17 cellular contexts compared by ENCODE assay signal in the genomic region with DNA sequence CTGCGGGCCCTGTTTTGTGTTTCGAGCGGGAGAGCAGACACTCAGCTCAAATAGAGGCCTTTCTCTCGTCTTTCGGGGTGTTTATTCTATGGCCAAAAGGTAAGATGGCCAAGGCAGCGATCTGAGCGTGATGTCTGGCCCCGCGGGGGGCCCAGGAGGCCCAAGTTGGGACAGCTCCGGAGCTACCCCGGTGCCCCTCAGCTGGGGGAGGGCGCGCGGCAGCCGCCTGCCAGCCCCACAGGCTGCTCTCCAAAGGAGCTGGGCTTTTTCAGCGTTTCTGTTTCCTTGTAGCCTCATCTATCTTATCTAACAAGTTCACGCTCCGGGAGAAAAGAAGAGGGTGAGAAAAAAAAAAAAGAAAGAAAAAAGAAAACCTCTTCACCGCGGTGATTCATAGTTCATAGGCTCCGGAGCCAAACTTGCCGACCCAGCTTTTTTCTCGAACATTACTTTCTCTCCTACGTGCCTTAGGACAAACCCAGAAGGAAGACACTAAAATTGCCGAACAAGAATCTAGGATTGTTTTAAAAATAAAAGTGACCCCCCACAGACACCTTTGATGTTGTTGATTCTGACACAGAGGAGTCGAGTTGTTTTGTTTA. TPM values are rescaled to one million over a fixed set of nuclear protein-coding genes. Genes with fewer than 3 reads are reported as not detected.
A peak's percentile ranks its signal among the peaks of the same experiment; 100 is the strongest.
DNase-seq lines count a peak whose midpoint lies in the region; ATAC-seq, FAIRE-seq and TF ChIP-seq lines count a peak whose summit lies in the region.
"Had no signal": no experiment of that assay in that cellular context is flagged by ENCODE, and none has a peak within 500 bp of the region (broad histone marks: within the 10 kb centered on the region; RNA-seq: fewer than 3 reads in every experiment).

No MANE protein-coding gene starts in this region.

- H3K4me2 ChIP-seq in H1 (ENCODE audit: insufficient read depth in 1 of 2, low read depth in 2 of 2, low read length in 2 of 2) = peak overlapping the region; percentile 58 to 66
- peak overlapping the region; percentile 97 for H3K4me2 ChIP-seq in neural cell (ENCODE audit: low read length)

- ATAC-seq in GM19328 (IDR thresholded peaks at IDR 0.05; ENCODE audit: unreplicated experiment) = no peak
- ATAC-seq: esophagus mucosa; naive thymus-derived CD8-positive, alpha-beta T cell had no signal

- H3K9me3 ChIP-seq in AG04450 (ENCODE audit: control insufficient read depth, insufficient read depth, low read length) (peaks cover 3% of the 10 kb centered on the region; the same call in 1 of the 2 replicates), HUES6 (ENCODE audit: control insufficient read depth, insufficient read depth, low read depth, low read length) (no peaks in the 10 kb centered on the region), H1 (ENCODE audit: insufficient read depth in 2 of 2, low read depth in 1 of 2, low read length in 1 of 2) (no peaks in the 10 kb centered on the region; a peak in 1 of 4 replicates), neural cell (ENCODE audit: low read length) (no peaks in the 10 kb centered on the region)
- H3K9me3 ChIP-seq: vagina had no signal

- no peak overlapping the region for H3K4ac ChIP-seq in H1 (replicated peaks; ENCODE audit: insufficient read length, low read depth, low read length)

- H4K8ac ChIP-seq in H1 (ENCODE audit: extremely low read depth, insufficient read depth, low read length) = no peak overlapping the region

- no peak for TF ChIP-seq POLR2A in H1 (IDR thresholded peaks at IDR 0.05; ENCODE audit: control extremely low read depth in 1 of 2, low read depth in 2 of 2, low read length in 2 of 2)

- no peaks in the 10 kb centered on the region for H3K79me1 ChIP-seq in H1 (ENCODE audit: low read depth, low read length)

- H3K4me1 Mint-ChIP-seq in immature natural killer cell = peaks cover 0 to 2% of the 10 kb centered on the region in 2 donors
- H3K4me1 Mint-ChIP-seq: activated CD4-positive, alpha-beta T cell treated with anti-CD3 and anti-CD28 coated beads, Interleukin-2, amount 10 ng/mL, durations not matched to agents 24 days and 14 days had no signal

- 2% methylated on average over 26 of the region's 26 CpGs; no CpG with 5 or more reads in 1 of the 2 experiments for WGBS in H1 (ENCODE audit: extremely low coverage in 1 of 2, insufficient coverage in 1 of 2, insufficient read length in 1 of 2, insufficient replicate concordance in 2 of 2, low coverage in 1 of 2, low lambda C conversion rate in 2 of 2, missing lambda C conversion rate in 1 of 2), 2 experiments

- FAIRE-seq in H1 (lab: Jason Lieb, UNC) = no peak
- FAIRE-seq: GM18507 had no signal

- TF ChIP-seq CTCF in AG04450 (IDR thresholded peaks at IDR 0.05; ENCODE audit: low read depth, low read length) (no peak), H1 (IDR thresholded peaks at IDR 0.05; ENCODE audit: control extremely low read depth in 1 of 3, insufficient read depth in 1 of 3, low read depth in 1 of 3, low read length in 3 of 3) (no peak), neural cell (IDR thresholded peaks at IDR 0.05; ENCODE audit: poor library complexity, severe bottlenecking) (no peak)

- H3K4me1 ChIP-seq in HUES6 (ENCODE audit: control insufficient read depth, insufficient read depth, low read length) (peaks cover 39% of the 10 kb centered on the region), H1 (replicated peaks in 1 of 4; ENCODE audit: control insufficient read depth in 3 of 4, insufficient read depth in 4 of 4, low read length in 3 of 4) (peaks cover 0 to 10% (median 6%) of the 10 kb centered on the region in 4 experiments; a peak in 5 of 7 replicates)

- H3K23me2 ChIP-seq in H1 (ENCODE audit: low read depth, low read length) = no peaks in the 10 kb centered on the region

- TF ChIP-seq EP300 in H1 (IDR thresholded peaks at IDR 0.05; ENCODE audit: borderline replicate concordance in 1 of 2, low read depth in 2 of 2, low read length in 2 of 2) (no peak), neural cell (conservative IDR thresholded peaks at IDR 0.05; ENCODE audit: poor library complexity, severe bottlenecking) (no peak)

- H3K9ac ChIP-seq in HUES6 (ENCODE audit: low read length) (no peak overlapping the region), H1 (replicated peaks in 1 of 4; ENCODE audit: extremely low read depth in 1 of 4, low read depth in 3 of 4, low read length in 3 of 4) (no peak overlapping the region), neural cell (ENCODE audit: low read length) (peak overlapping the region; percentile 91)

- peaks cover 25 to 29% (median 28%) of the 10 kb centered on the region in 3 donors for H3K27me3 Mint-ChIP-seq in immature natural killer cell (ENCODE audit: low read depth in 3 of 3)

- H3K56ac ChIP-seq in H1 (replicated peaks; ENCODE audit: insufficient read length, low read depth, low read length) = no peak overlapping the region

- no peaks in the 10 kb centered on the region for H3K9me2 ChIP-seq in neural cell (ENCODE audit: insufficient read depth, low read length)

- no peak overlapping the region for H2AK5ac ChIP-seq in H1 (ENCODE audit: low read depth, low read length)

- H3K27ac Mint-ChIP-seq in immature natural killer cell = no peak overlapping the region

- H2AFZ ChIP-seq in H1 (ENCODE audit: low read length) = no peak overlapping the region
- H2AFZ ChIP-seq in neural cell (ENCODE audit: low read depth, low read length) = no peak overlapping the region

- CTCF ChIA-PET in AG04450 (lab: Charles Lee) (interaction anchor here (0.6 to 7.3 kb wide), 5 partner anchors 464 to 1456 kb away, joined by 3 to 79 read pairs (median 21); no protein-coding TSS in a partner anchor), H1 (lab: Charles Lee; ENCODE audit: partially characterized antibody) (interaction anchor here (0.8 to 7.3 kb wide), 11 partner anchors 6 to 1455 kb away, joined by 3 to 63 read pairs (median 4); partner anchors contain the start of gene FOXG1)

- H3K27ac ChIP-seq in AG04450 (ENCODE audit: low read depth, low read length) (no peak overlapping the region), HUES6 (ENCODE audit: low read depth, low read length) (no peak overlapping the region), H1 (ENCODE audit: low read depth, low read length) (no peak overlapping the region), neural cell (ENCODE audit: low read length) (peak overlapping the region; percentile 90)
- H3K27ac ChIP-seq: vagina had no signal

- DNase-seq in AG04450 (ENCODE audit: low read depth, low spot score) = no peak
- DNase-seq in H1 (ENCODE audit: low read depth in 1 of 2, low spot score in 2 of 2) = peak in 1 of 2 experiments; percentile 64
- no peak for DNase-seq in T-helper 2 cell
- DNase-seq in immature natural killer cell = no peak
- DNase-seq in RPMI8226 = no peak
- DNase-seq: activated CD4-positive, alpha-beta T cell treated with anti-CD3 and anti-CD28 coated beads, Interleukin-2, amount 10 ng/mL, durations not matched to agents 24 days and 14 days; DND-41; naive thymus-derived CD8-positive, alpha-beta T cell; NCI-H2081; stimulated activated CD4-positive, alpha-beta T cell treated with anti-CD3 and anti-CD28 coated beads, Interleukin-12 subunit alpha, Interleukin-12 subunit beta, amount 100 ng/mL, for 4 hours had no signal

- no peak overlapping the region for H3K4me3 Mint-ChIP-seq in immature natural killer cell
- H3K4me3 Mint-ChIP-seq: activated CD4-positive, alpha-beta T cell treated with anti-CD3 and anti-CD28 coated beads, Interleukin-2, amount 10 ng/mL, durations not matched to agents 24 days and 14 days had no signal

- no peak overlapping the region for H2BK5ac ChIP-seq in H1 (ENCODE audit: low read depth, low read length)

- no peak overlapping the region for H3K23ac ChIP-seq in H1 (ENCODE audit: insufficient read length)

- peaks cover 27 to 72% (median 38%) of the 10 kb centered on the region in 6 donors for H3K9me3 Mint-ChIP-seq in immature natural killer cell
- H3K9me3 Mint-ChIP-seq: activated T-helper 2 cell treated with anti-CD3 and anti-CD28 coated beads, Interferon-gamma antibody, Interleukin-2, Interleukin-4, amounts not matched to agents 10 μg/mL and 5 μg/mL and 100 μg/mL, durations not matched to agents 14 hours and 24 hours and 36 hours had no signal

- H2BK20ac ChIP-seq in H1 (ENCODE audit: low read length) = no peak overlapping the region

- H3F3A ChIP-seq in neural cell (ENCODE audit: insufficient read depth, low read length, poor library complexity, severe bottlenecking) = peaks cover 24% of the 10 kb centered on the region

- no peak overlapping the region for H3K14ac ChIP-seq in H1 (ENCODE audit: insufficient read length)

- H3K27me3 ChIP-seq in AG04450 (ENCODE audit: control insufficient read depth, insufficient read depth, low read length) = peaks cover 82% of the 10 kb centered on the region
- H3K27me3 ChIP-seq in HUES6 (ENCODE audit: control insufficient read depth, insufficient read depth, low read length) = peaks cover 99% of the 10 kb centered on the region
- peaks cover 83 to 99% (median 92%) of the 10 kb centered on the region in 4 experiments for H3K27me3 ChIP-seq in H1 (replicated peaks in 1 of 4; ENCODE audit: control insufficient read depth in 3 of 4, extremely low read depth in 1 of 4, insufficient read depth in 3 of 4, low read length in 3 of 4)
- H3K27me3 ChIP-seq in neural cell (ENCODE audit: insufficient read depth, low read depth, low read length) = no peaks in the 10 kb centered on the region

- H2BK15ac ChIP-seq in H1 (ENCODE audit: low read length) = no peak overlapping the region

- no peak overlapping the region; the same call in 1 of the 2 replicates for H3K18ac ChIP-seq in H1 (ENCODE audit: extremely low read depth, low read length)

- H4K20me1 ChIP-seq in H1 (replicated peaks in 1 of 2; ENCODE audit: control insufficient read depth in 1 of 2, insufficient read depth in 2 of 2, low read length in 2 of 2) (peaks cover 13 to 24% of the 10 kb centered on the region in 2 experiments), neural cell (ENCODE audit: insufficient read depth) (no peaks in the 10 kb centered on the region)

- H4K5ac ChIP-seq in H1 (ENCODE audit: insufficient read length, low read depth, low read length) = no peak overlapping the region

- peak overlapping the region; percentile 25 for H3K4me3 ChIP-seq in AG04450 (ENCODE audit: low read depth, low read length)
- H3K4me3 ChIP-seq in HUES6 (ENCODE audit: low read depth, low read length) = peak overlapping the region; percentile 42
- peak overlapping the region in 3 of 4 experiments; percentile 1 to 45 (median 12); a peak in 4 of 8 replicates for H3K4me3 ChIP-seq in H1 (ENCODE audit: extremely low read depth in 1 of 4, insufficient read depth in 2 of 4, low read depth in 3 of 4, low read length in 4 of 4)
- H3K4me3 ChIP-seq in neural cell (ENCODE audit: low read length) = peak overlapping the region; percentile 66
- H3K4me3 ChIP-seq: vagina had no signal

- H3K79me2 ChIP-seq in H1 (ENCODE audit: control insufficient read depth in 1 of 2, insufficient read depth in 2 of 2, low read length in 2 of 2) = no peaks in the 10 kb centered on the region
- peaks cover 99% of the 10 kb centered on the region for H3K79me2 ChIP-seq in neural cell (replicated peaks; ENCODE audit: insufficient read depth, low read length)

- H4K91ac ChIP-seq in H1 (replicated peaks; ENCODE audit: insufficient read length, low read length) = no peak overlapping the region

- POLR2A ChIA-PET in AG04450 (lab: Yijun Ruan, JAX) (interaction anchor here (0.8 kb wide), 1 partner anchor 777 kb away, joined by 3 read pairs; no protein-coding TSS in a partner anchor), H1 (lab: Charles Lee; ENCODE audit: partially characterized antibody) (interaction anchor here (0.7 to 1.1 kb wide), 3 partner anchors 9 to 19 kb away, joined by 3 to 4 read pairs (median 4); no protein-coding TSS in a partner anchor)

- H2BK120ac ChIP-seq in H1 (replicated peaks; ENCODE audit: low read depth, low read length) = no peak overlapping the region

- H3K36me3 Mint-ChIP-seq in immature natural killer cell = peaks cover 0 to 8% (median 0%) of the 10 kb centered on the region in 3 donors

- no peak for TF ChIP-seq RAD21 in H1 (IDR thresholded peaks at IDR 0.05 in 1 of 2, conservative IDR thresholded peaks at IDR 0.05 in 1 of 2; ENCODE audit: low read depth in 2 of 2, low read length in 2 of 2)
- TF ChIP-seq RAD21 in neural cell (conservative IDR thresholded peaks at IDR 0.05) = no peak

- no peak overlapping the region for H2BK12ac ChIP-seq in H1 (ENCODE audit: low read depth, low read length)

- H3K36me3 ChIP-seq in HUES6 (ENCODE audit: control insufficient read depth, insufficient read depth, low read length) (no peaks in the 10 kb centered on the region), H1 (ENCODE audit: control insufficient read depth in 2 of 4, insufficient read depth in 4 of 4, low read length in 3 of 4) (peaks cover 0 to 3% (median 0%) of the 10 kb centered on the region in 4 experiments; a peak in 1 of 8 replicates), neural cell (ENCODE audit: insufficient read depth, low read length) (no peaks in the 10 kb centered on the region)
- H3K36me3 ChIP-seq: vagina had no signal

RNA-seq across cellular contexts. Expression of gene FOXG1, which starts 7.4 kb away (rescaled TPM):
- polyA plus RNA-seq in AG04450 (2011; rRNA removed) (not detected in 2 replicates), H1 (2011; rRNA removed) (0.03 and 0.08 TPM in 2 replicates), neural cell (53.5 and 54.0 TPM in 2 replicates), immature natural killer cell (not detected)
- not detected in 2 replicates for polyA minus RNA-seq in AG04450 (2011; rRNA and poly(A)+ RNA removed)
- 0.24 and 0.29 TPM in 2 replicates for total RNA-seq in H1 (2021; fragmentation: NEBNext Ultra II Directional; extraction: Animal tissue kit (Norgen Biotek cat#: 25700))
- polyA plus RNA-seq in H1 (2011; cell fraction: cytosol; rRNA removed) = 0.03 TPM
- polyA plus RNA-seq in H1 (2011; cell fraction: nucleus; rRNA removed) = 0.09 TPM
- polyA plus RNA-seq in H1 (2012, experiment 1 of 2) = 0.05 to 0.12 TPM (median 0.11 TPM) in 4 replicates
- polyA plus RNA-seq in H1 (2012, experiment 2 of 2) = 0.07 TPM
- polyA plus RNA-seq in H1 (2013, experiment 1 of 2) = 0.14 TPM
- polyA plus RNA-seq in H1 (2013, experiment 2 of 2) = 0.13 TPM
- not detected in 2 replicates for polyA minus RNA-seq in H1 (2011; rRNA and poly(A)+ RNA removed)
- not detected for polyA minus RNA-seq in H1 (2011; cell fraction: cytosol; rRNA and poly(A)+ RNA removed)
- not detected for polyA minus RNA-seq in H1 (2011; cell fraction: nucleus; rRNA and poly(A)+ RNA removed)
- polyA minus RNA-seq in neural cell = 66.0 and 87.2 TPM in 2 replicates
- total RNA-seq: activated CD4-positive, alpha-beta T cell treated with anti-CD3 and anti-CD28 coated beads, Interleukin-2, amount 10 ng/mL, durations not matched to agents 24 days and 14 days; activated T-helper 2 cell treated with anti-CD3 and anti-CD28 coated beads, Interferon-gamma antibody, Interleukin-2, Interleukin-4, amounts not matched to agents 10 μg/mL and 5 μg/mL and 100 μg/mL, durations not matched to agents 14 hours and 24 hours and 36 hours; esophagus mucosa; naive thymus-derived CD8-positive, alpha-beta T cell; vagina had no signal
- polyA plus RNA-seq: naive thymus-derived CD8-positive, alpha-beta T cell had no signal

Comparison
In these comparisons a context has a peak if more than half of its experiments do, and no peak if none do; other contexts are left out.
1. H3K4me3 ChIP-seq: peak in every context shown above with its lines; median percentile 66 in neural cell; 42 in HUES6; 25 in AG04450; 12 in H1.
2. RNA of gene FOXG1, which starts 7.4 kb away (polyA plus RNA-seq): 53.5 to 54.0 TPM in neural cell; 0.03 to 0.14 TPM in H1, not detected in AG04450 and not detected in immature natural killer cell; every median in the first group is over 10 times any median in the second.